Comparison of ENCODE assay signal across 33 cellular contexts in genomic region chr21:34284613-34285160, GRCh38.
"Had no signal": no experiment of that assay in that cellular context is flagged by ENCODE, and none has a peak within 500 bp of the region (broad histone marks: within the 10 kb centered on the region; RNA-seq: fewer than 3 reads in every experiment).

No MANE protein-coding gene starts in this region.

- H3K36me3 ChIP-seq: adrenal gland had no signal

- H3K9me3 ChIP-seq: adrenal gland had no signal

- ATAC-seq: activated naive CD4-positive, alpha-beta T cell treated with anti-CD3 and anti-CD28 coated beads, Interleukin-2, amount 50 U/mL, for 72 hours; activated T-cell treated with anti-CD3 and anti-CD28 coated beads, Interleukin-2, amount 50 U/mL, for 4 hours; Right ventricle myocardium inferior; SK-N-SH treated with all-trans-retinoic acid at 6 μM for 48 hours; T-cell; T-helper 17 cell had no signal

- H3K27me3 ChIP-seq: adrenal gland had no signal

- H2AFZ ChIP-seq: PC-9 had no signal

- H3K27ac ChIP-seq: adrenal gland, KMS-11, PC-9, RWPE1, VCaP had no signal

- H3K4me1 ChIP-seq: adrenal gland had no signal

- DNase-seq: activated B cell treated with CpG ODN at 0.5 μM for 24 hours; activated CD4-positive, alpha-beta memory T cell treated with anti-CD3 and anti-CD28 coated beads for 36 hours; activated CD4-positive, alpha-beta T cell treated with anti-CD3 and anti-CD28 coated beads for 4 hours; activated CD4-positive, alpha-beta T cell treated with anti-CD3 and anti-CD28 coated beads, Interleukin-2, amount 50 U/mL, for 1 hour; activated CD4-positive, CD25-positive, alpha-beta regulatory T cell treated with anti-CD3 and anti-CD28 coated beads, Interleukin-2, amount 50 U/mL, for 72 hours; activated CD8-positive, alpha-beta memory T cell treated with anti-CD3 and anti-CD28 coated beads, Interleukin-2, amount 50 U/mL, for 4 hours; activated gamma-delta T cell treated with Interleukin-2 at 50 U/mL for 16 hours; activated naive CD4-positive, alpha-beta T cell treated with anti-CD3 and anti-CD28 coated beads for 36 hours; activated T-cell treated with anti-CD3 and anti-CD28 coated beads for 4 hours; activated T-cell treated with anti-CD3 and anti-CD28 coated beads, Interleukin-2, amount 50 U/mL, for 4 hours; adrenal gland; central memory CD4-positive, alpha-beta T cell; MM.1S; MV-4-11; NCI-H1092 treated with DMSO at 0.1 percent for 48 hours; NCI-H1417 treated with DMSO at 0.1 percent for 48 hours; NCI-H1694 treated with DMSO at 0.1 percent for 48 hours; NCI-H2029; NCI-H2171; NCI-H510A; NCI-H526; PC-9; SIG-M5; T-cell; T-helper 17 cell had no signal

- FAIRE-seq: astrocyte, RCC 7860 had no signal

- H3K4me3 ChIP-seq: adrenal gland, PC-9 had no signal

- H3K4me2 ChIP-seq: KMS-11, PC-9 had no signal

- H3K9ac ChIP-seq: KMS-11 had no signal
